9 cellular contexts compared by ENCODE assay signal in the genomic region with DNA sequence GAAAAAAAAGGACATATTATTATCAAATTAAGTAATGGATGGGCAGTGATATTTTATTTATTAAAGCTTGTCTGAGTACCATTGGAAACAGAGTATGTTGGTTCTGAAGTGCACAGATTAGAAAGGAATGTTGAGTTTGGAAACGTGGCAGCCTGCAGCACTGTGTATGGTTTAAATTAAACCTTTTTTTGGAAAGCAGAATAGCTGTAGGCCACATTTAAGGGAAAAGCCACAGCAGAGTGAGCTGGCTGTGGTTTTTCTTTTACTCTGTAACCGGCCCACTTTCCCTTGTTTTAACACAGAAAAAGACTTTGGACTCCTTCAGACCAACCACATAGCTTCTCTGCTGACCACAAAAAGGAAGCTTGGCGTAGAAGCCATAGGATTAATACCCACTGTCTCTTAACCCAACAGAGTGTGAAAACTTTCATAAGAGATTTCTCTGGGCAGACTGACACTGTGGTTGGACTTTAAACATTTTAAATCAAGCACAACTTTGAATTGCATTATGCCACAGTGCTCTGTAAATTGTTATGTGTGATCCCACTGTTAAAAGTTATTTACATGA.
A peak's percentile ranks its signal among the peaks of the same experiment; 100 is the strongest.
DNase-seq lines count a peak whose midpoint lies in the region; ATAC-seq, FAIRE-seq and TF ChIP-seq lines count a peak whose summit lies in the region.
"Had no signal": no experiment of that assay in that cellular context is flagged by ENCODE, and none has a peak within 500 bp of the region (broad histone marks: within the 10 kb centered on the region; RNA-seq: fewer than 3 reads in every experiment).

No MANE protein-coding gene starts in this region.

- H3K27ac ChIP-seq in A549, result peak overlapping the region; percentile 9 to 59; a peak in 2 of 6 replicates
- peak overlapping the region; percentile 17; the same call in 1 of the 3 replicates for H3K27ac ChIP-seq in K562 (ENCODE audit: extremely low read depth, low read depth, low read length)
- peak overlapping the region; percentile 65 for H3K27ac ChIP-seq in HepG2 (ENCODE audit: extremely low read length, insufficient read depth, low read length)

- intact Hi-C loops in K562 (cut with micrococcal nuclease), result no loop called here
- intact Hi-C loops in HepG2 (cut with micrococcal nuclease; ENCODE audit: unreplicated experiment), result loop anchor here (2.0 to 10.0 kb wide), 2 partner anchors 25 to 103 kb away; no protein-coding TSS in a partner anchor

- H3K4me2 ChIP-seq in A549 (peak overlapping the region; percentile 45), K562 (ENCODE audit: insufficient read depth, low read length) (no peak overlapping the region), HepG2 (ENCODE audit: low read depth, low read length) (peak overlapping the region; percentile 66)

- H3K9me1 ChIP-seq in K562 (ENCODE audit: control insufficient read depth, insufficient read depth, low read length), result no peaks in the 10 kb centered on the region

- H3K9ac ChIP-seq in K562 (ENCODE audit: insufficient read depth in 1 of 2, low read depth in 2 of 2, low read length in 2 of 2) (no peak overlapping the region), HepG2 (ENCODE audit: insufficient read depth, low read depth, low read length) (peak overlapping the region; percentile 44)

- TF ChIP-seq RAD21 in A549 (conservative IDR thresholded peaks at IDR 0.05 in 1 of 2, IDR thresholded peaks at IDR 0.05 in 1 of 2), result no peak
- TF ChIP-seq RAD21 in K562 (CRISPR knock-in tag; conservative IDR thresholded peaks at IDR 0.05 in 1 of 2, IDR thresholded peaks at IDR 0.05 in 1 of 2), result no peak
- no peak for TF ChIP-seq RAD21 in HepG2 (CRISPR knock-in tag; IDR thresholded peaks at IDR 0.05)

- FAIRE-seq in A549 (lab: Jason Lieb, UNC), result no peak
- peak; percentile 32 for FAIRE-seq in K562 (lab: Jason Lieb, UNC)
- FAIRE-seq in HepG2 (lab: Jason Lieb, UNC), result peak; percentile 23

- no peak for DNase-seq in A549 (ENCODE audit: low read depth in 1 of 2, low spot score in 1 of 2)
- peak; percentile 90 for DNase-seq in KBM-7
- DNase-seq in K562 (ENCODE audit: extremely low read depth in 1 of 4, low spot score in 3 of 4), result no peak
- peak; percentile 85 for DNase-seq in HepG2 (ENCODE audit: low spot score)
- DNase-seq in DMS53 treated with DMSO at 0.1 percent for 48 hours (lab: John Stamatoyannopoulos, UW; ENCODE audit: unreplicated experiment), result no peak
- no peak for DNase-seq in T-helper 9 cell
- DNase-seq in middle frontal gyrus (ENCODE audit: extremely low spot score, low spot score), result no peak
- DNase-seq in NCI-H146 (lab: John Stamatoyannopoulos, UW), result no peak
- DNase-seq: natural killer cell had no signal

- no peaks in the 10 kb centered on the region for H4K20me1 ChIP-seq in K562 (replicated peaks; ENCODE audit: control insufficient read depth, insufficient read depth, low read length)
- H4K20me1 ChIP-seq in HepG2 (ENCODE audit: insufficient read depth, low read length), result peaks cover 9% of the 10 kb centered on the region; the same call in 1 of the 2 replicates

- TF ChIP-seq CTCF in A549 (IDR thresholded peaks at IDR 0.05), result no peak
- no peak for TF ChIP-seq CTCF in K562 (IDR thresholded peaks at IDR 0.05 in 2 of 3, conservative IDR thresholded peaks at IDR 0.05 in 1 of 3; ENCODE audit: insufficient read depth in 2 of 3, low read depth in 1 of 3, low read length in 3 of 3)
- no peak for TF ChIP-seq CTCF in HepG2 (CRISPR knock-in tag; IDR thresholded peaks at IDR 0.05)

- BruUV-seq in K562 (replicated peaks; lab: Mats Ljungman, UMichigan), result no TSS peak
- BruUV-seq in HepG2 (replicated peaks; lab: Mats Ljungman, UMichigan), result no TSS peak

- peaks cover 41% of the 10 kb centered on the region for H3K4me1 ChIP-seq in A549
- H3K4me1 ChIP-seq in K562 (replicated peaks in 1 of 2; ENCODE audit: control insufficient read depth in 2 of 2, insufficient read depth in 2 of 2, low read length in 2 of 2), result peaks cover 6 to 35% of the 10 kb centered on the region in 2 experiments
- peaks cover 58% of the 10 kb centered on the region for H3K4me1 ChIP-seq in HepG2 (ENCODE audit: insufficient read depth, low read length)

- WGBS in A549 (ENCODE audit: missing lambda C conversion rate), result 39% methylated on average over 3 of the region's 3 CpGs
- 34% methylated on average over 2 of the region's 3 CpGs for WGBS in K562 (ENCODE audit: insufficient coverage, low coverage, missing lambda C conversion rate)
- 5% methylated on average over 3 of the region's 3 CpGs for WGBS in HepG2 (ENCODE audit: low lambda C conversion rate)

- TF ChIP-seq EP300 in A549 (IDR thresholded peaks at IDR 0.05) (no peak), K562 (IDR thresholded peaks at IDR 0.05; ENCODE audit: low read length) (no peak), HepG2 (IDR thresholded peaks at IDR 0.05; ENCODE audit: low read depth in 2 of 2, low read length in 2 of 2) (0 out of 4 replicates have a peak, but pooled peaks of 1 of the 2 experiments have one; percentile 39), HepG2 (CRISPR knock-in tag; IDR thresholded peaks at IDR 0.05; ENCODE audit: borderline replicate concordance) (no peak)

- H3K36me3 ChIP-seq in K562 (ENCODE audit: control insufficient read depth, insufficient read depth, low read length), result peaks cover 23% of the 10 kb centered on the region; the same call in 2 of the 3 replicates
- H3K36me3 ChIP-seq in HepG2 (replicated peaks in 1 of 2; ENCODE audit: control insufficient read depth in 1 of 2, insufficient read depth in 2 of 2, low read length in 2 of 2), result peaks cover 4 to 13% of the 10 kb centered on the region in 2 experiments; a peak in 4 of 5 replicates

- TF ChIP-seq POLR2A in A549 (IDR thresholded peaks at IDR 0.05; ENCODE audit: low read length), result no peak
- no peak for TF ChIP-seq POLR2A in K562 (conservative IDR thresholded peaks at IDR 0.05)
- TF ChIP-seq POLR2A in HepG2 (IDR thresholded peaks at IDR 0.05; ENCODE audit: insufficient read depth in 1 of 2, low read depth in 2 of 2, low read length in 2 of 2), result no peak

- CTCF ChIA-PET in A549 (lab: Yijun Ruan, JAX), result interaction anchor here (0.7 to 1.9 kb wide), 3 partner anchors 11 to 295 kb away, joined by 3 to 4 read pairs (median 3); no protein-coding TSS in a partner anchor
- CTCF ChIA-PET in K562 (lab: Yijun Ruan, JAX; ENCODE audit: low intra/inter-chr PET ratio), result no interaction called here
- CTCF ChIA-PET in HepG2 (lab: Yijun Ruan, JAX; ENCODE audit: low intra/inter-chr PET ratio, low total read pairs), result no interaction called here

- H3K79me2 ChIP-seq in K562 (ENCODE audit: control insufficient read depth, insufficient read depth, low read length), result peaks cover 70% of the 10 kb centered on the region
- H3K79me2 ChIP-seq in HepG2 (ENCODE audit: insufficient read depth, low read length), result peaks cover 84% of the 10 kb centered on the region

- H3K4me3 ChIP-seq in A549 (no peak overlapping the region), K562 (no peak overlapping the region), HepG2 (replicated peaks in 1 of 3; ENCODE audit: insufficient read depth in 1 of 3, low read depth in 2 of 3, low read length in 3 of 3) (peak overlapping the region in 1 of 3 experiments; percentile 31; a peak in 2 of 6 replicates)

- H3K9me3 ChIP-seq in A549, result no peaks in the 10 kb centered on the region
- H3K9me3 ChIP-seq in K562 (replicated peaks; ENCODE audit: control insufficient read depth, insufficient read depth, low read depth, low read length), result no peaks in the 10 kb centered on the region
- no peaks in the 10 kb centered on the region for H3K9me3 ChIP-seq in HepG2 (ENCODE audit: low read length)

- POLR2A ChIA-PET in A549 (lab: Yijun Ruan, JAX) (no interaction called here), K562 (lab: Yijun Ruan, JAX) (interaction anchor here (0.6 to 5.1 kb wide), 11 partner anchors 8 to 568 kb away, joined by 3 to 25 read pairs (median 4); a partner anchor contains a TSS), HepG2 (lab: Yijun Ruan, JAX) (interaction anchor here (0.7 to 2.4 kb wide), 7 partner anchors 8 to 181 kb away, joined by 3 to 13 read pairs (median 4); a partner anchor contains a TSS)

- ATAC-seq in A549 (peak in 1 of 2 experiments; percentile 31; a peak in 3 of 6 replicates), K562 (no peak), HepG2 (peak; percentile 93)

- H2AFZ ChIP-seq in K562 (ENCODE audit: low read depth, low read length) (no peak overlapping the region), HepG2 (ENCODE audit: low read length) (no peak overlapping the region)

- H3K27me3 ChIP-seq in K562 (ENCODE audit: control insufficient read depth in 2 of 2, insufficient read depth in 2 of 2, low read length in 2 of 2) (no peaks in the 10 kb centered on the region), HepG2 (ENCODE audit: control insufficient read depth in 1 of 2, insufficient read depth in 2 of 2, low read length in 2 of 2) (no peaks in the 10 kb centered on the region)

- in situ Hi-C loops in KBM-7 (cut with MboI; ENCODE audit: low pct_unique_long_range_greater_than_20kb, low sequenced_read_pairs), result no loop called here
- in situ Hi-C loops in K562 (cut with MboI), result no loop called here
- in situ Hi-C loops in HepG2 (cut with HindIII; ENCODE audit: extremely low pct_ligation_motif_present, low pct_unique_long_range_greater_than_20kb), result no loop called here

TF ChIP-seq in A549, 52 proteins besides CTCF, POLR2A, EP300 and RAD21 (continues in another document):
- no peak for TF ChIP-seq NR3C1 (IDR thresholded peaks at IDR 0.05)

TF ChIP-seq in K562, 482 proteins besides CTCF, POLR2A, EP300 and RAD21:
- TF ChIP-seq HSF4 (CRISPR knock-in tag; IDR thresholded peaks at IDR 0.05; ENCODE audit: borderline replicate concordance) (no peak), ZBED1 (IDR thresholded peaks at IDR 0.05) (no peak), PHF20 (IDR thresholded peaks at IDR 0.05; ENCODE audit: partially characterized antibody) (no peak)
TF ChIP-seq in K562: peak in this region for 0.

TF ChIP-seq in HepG2, 621 proteins besides CTCF, POLR2A, EP300 and RAD21 (continues in another document):
- peak; percentile 29; the same call in 1 of the 2 replicates for TF ChIP-seq TARDBP (CRISPR knock-in tag; IDR thresholded peaks at IDR 0.05)
- TF ChIP-seq, protein P1, sequence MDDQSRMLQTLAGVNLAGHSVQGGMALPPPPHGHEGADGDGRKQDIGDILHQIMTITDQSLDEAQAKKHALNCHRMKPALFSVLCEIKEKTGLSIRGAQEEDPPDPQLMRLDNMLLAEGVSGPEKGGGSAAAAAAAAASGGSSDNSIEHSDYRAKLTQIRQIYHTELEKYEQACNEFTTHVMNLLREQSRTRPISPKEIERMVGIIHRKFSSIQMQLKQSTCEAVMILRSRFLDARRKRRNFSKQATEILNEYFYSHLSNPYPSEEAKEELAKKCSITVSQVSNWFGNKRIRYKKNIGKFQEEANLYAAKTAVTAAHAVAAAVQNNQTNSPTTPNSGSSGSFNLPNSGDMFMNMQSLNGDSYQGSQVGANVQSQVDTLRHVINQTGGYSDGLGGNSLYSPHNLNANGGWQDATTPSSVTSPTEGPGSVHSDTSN (CRISPR knock-in tag; IDR thresholded peaks at IDR 0.05; ENCODE audit: borderline replicate concordance), result no peak

Comparison
In these comparisons a context has a peak if more than half of its experiments do, and no peak if none do; other contexts are left out.
1. DNase-seq: peak in KBM-7 (single experiment) and HepG2 (single experiment); none in A549 (0 of 2), K562 (0 of 4), DMS53 treated with DMSO at 0.1 percent for 48 hours (single experiment), T-helper 9 cell (single experiment), middle frontal gyrus (single experiment) and NCI-H146 (single experiment).
2. Peak in every context shown above with its lines, with median percentiles within 50 percentile points of each other: H3K27ac ChIP-seq.